15 cellular contexts compared by ENCODE assay signal in genomic region chr5:164335837-164336236, GRCh38.
DNase-seq lines count a peak whose midpoint lies in the region; ATAC-seq and TF ChIP-seq lines count a peak whose summit lies in the region.
"Had no signal": no experiment of that assay in that cellular context is flagged by ENCODE, and none has a peak within 500 bp of the region (broad histone marks: within the 10 kb centered on the region; RNA-seq: fewer than 3 reads in every experiment).

No MANE protein-coding gene starts in this region.

- H3K27me3 ChIP-seq in right cardiac atrium (ENCODE audit: control insufficient read depth, insufficient read depth), result no peaks in the 10 kb centered on the region
- H3K27me3 ChIP-seq: esophagus squamous epithelium had no signal

- H3K4me1 ChIP-seq in right cardiac atrium (ENCODE audit: control insufficient read depth, insufficient read depth, low read length), result no peaks in the 10 kb centered on the region

- DNase-seq in OCI-M1 (lab: John Stamatoyannopoulos, UW) (peak; percentile 41), epithelial cell of esophagus (ENCODE audit: low read depth) (peak; percentile 86), osteocyte (ENCODE audit: extremely low spot score, unreplicated experiment) (no peak), right cardiac atrium (no peak), hypothalamus (lab: John Stamatoyannopoulos, UW) (no peak)
- DNase-seq: CD4-positive, CD25-positive, alpha-beta regulatory T cell; esophagus squamous epithelium; H9; NCI-H1092; NCI-H524; stimulated activated naive CD4-positive, alpha-beta T cell treated with Interleukin-2 at 50 U/mL for 16 hours had no signal

- H3K9me3 Mint-ChIP-seq in osteocyte (ENCODE audit: unreplicated experiment), result peaks cover 3% of the 10 kb centered on the region
- no peaks in the 10 kb centered on the region for H3K9me3 Mint-ChIP-seq in stimulated activated memory B cell treated with anti-CD40 and anti-IgM and Interleukin-4, amounts not matched to agents 10 μg/mL and 1 μg/mL and 100 μg/mL, for 72 hours
- H3K9me3 Mint-ChIP-seq: H9 had no signal

- ATAC-seq in GM18870 (IDR thresholded peaks at IDR 0.05; ENCODE audit: unreplicated experiment) (peak; percentile 81), HG03378 (IDR thresholded peaks at IDR 0.05; ENCODE audit: unreplicated experiment) (no peak), right cardiac atrium (no peak)
- no peak for ATAC-seq in stimulated activated memory B cell treated with anti-CD40 and anti-IgM and Interleukin-4, amounts not matched to agents 10 μg/mL and 1 μg/mL and 100 μg/mL, for 72 hours

- TF ChIP-seq CTCF in epithelial cell of esophagus (IDR thresholded peaks at IDR 0.05; ENCODE audit: insufficient read depth, low read depth, low read length, missing control alignments) (no peak), osteocyte (IDR thresholded peaks at IDR 0.05) (no peak)

- H3K36me3 Mint-ChIP-seq in osteocyte (ENCODE audit: unreplicated experiment), result no peaks in the 10 kb centered on the region
- H3K36me3 Mint-ChIP-seq in stimulated activated memory B cell treated with anti-CD40 and anti-IgM and Interleukin-4, amounts not matched to agents 10 μg/mL and 1 μg/mL and 100 μg/mL, for 72 hours, result no peaks in the 10 kb centered on the region
- H3K36me3 Mint-ChIP-seq: CD4-positive, CD25-positive, alpha-beta regulatory T cell had no signal

- H3K9me3 ChIP-seq in right cardiac atrium (ENCODE audit: control insufficient read depth, low read length), result no peaks in the 10 kb centered on the region
- H3K9me3 ChIP-seq: esophagus squamous epithelium had no signal

- H3K4me3 Mint-ChIP-seq in osteocyte (ENCODE audit: unreplicated experiment), result no peak overlapping the region
- no peak overlapping the region for H3K4me3 Mint-ChIP-seq in stimulated activated memory B cell treated with anti-CD40 and anti-IgM and Interleukin-4, amounts not matched to agents 10 μg/mL and 1 μg/mL and 100 μg/mL, for 72 hours
- H3K4me3 Mint-ChIP-seq: CD4-positive, CD25-positive, alpha-beta regulatory T cell; H9 had no signal

- intact Hi-C loops in right cardiac atrium (cut with DNase I), result no loop called here

- H3K4me3 ChIP-seq in epithelial cell of esophagus (ENCODE audit: low read length), result no peak overlapping the region
- H3K4me3 ChIP-seq in right cardiac atrium (ENCODE audit: low read length), result no peak overlapping the region
- H3K4me3 ChIP-seq: esophagus squamous epithelium had no signal

- peak overlapping the region; percentile 72 for H3K27ac Mint-ChIP-seq in osteocyte (ENCODE audit: unreplicated experiment)
- no peak overlapping the region for H3K27ac Mint-ChIP-seq in stimulated activated memory B cell treated with anti-CD40 and anti-IgM and Interleukin-4, amounts not matched to agents 10 μg/mL and 1 μg/mL and 100 μg/mL, for 72 hours
- H3K27ac Mint-ChIP-seq: CD4-positive, CD25-positive, alpha-beta regulatory T cell; H9 had no signal

- no peaks in the 10 kb centered on the region for H3K27me3 Mint-ChIP-seq in osteocyte (ENCODE audit: unreplicated experiment)
- H3K27me3 Mint-ChIP-seq in stimulated activated memory B cell treated with anti-CD40 and anti-IgM and Interleukin-4, amounts not matched to agents 10 μg/mL and 1 μg/mL and 100 μg/mL, for 72 hours, result no peaks in the 10 kb centered on the region
- H3K27me3 Mint-ChIP-seq: CD4-positive, CD25-positive, alpha-beta regulatory T cell had no signal

- no peak overlapping the region for H3K27ac ChIP-seq in right cardiac atrium (ENCODE audit: low read length)
- H3K27ac ChIP-seq: esophagus squamous epithelium, VCaP had no signal

- H3K4me1 Mint-ChIP-seq in osteocyte (ENCODE audit: unreplicated experiment), result peaks cover 33% of the 10 kb centered on the region
- H3K4me1 Mint-ChIP-seq in stimulated activated memory B cell treated with anti-CD40 and anti-IgM and Interleukin-4, amounts not matched to agents 10 μg/mL and 1 μg/mL and 100 μg/mL, for 72 hours, result no peaks in the 10 kb centered on the region
- H3K4me1 Mint-ChIP-seq: CD4-positive, CD25-positive, alpha-beta regulatory T cell; H9 had no signal

- 55% methylated on average over 1 of the region's 1 CpG for WGBS in right cardiac atrium

Comparison
In these comparisons a context has a peak if more than half of its experiments do, and no peak if none do; other contexts are left out.
1. DNase-seq: peak in OCI-M1 (single experiment) and epithelial cell of esophagus (single experiment); none in osteocyte (single experiment), right cardiac atrium (0 of 3) and hypothalamus (0 of 51).